Comparison of ENCODE assay signal across 20 cellular contexts in genomic region chr4:158182736-158183135, GRCh38. TPM values are rescaled to one million over a fixed set of nuclear protein-coding genes. Genes with fewer than 3 reads are reported as not detected.
DNase-seq lines count a peak whose midpoint lies in the region; ATAC-seq and TF ChIP-seq lines count a peak whose summit lies in the region.
"Had no signal": no experiment of that assay in that cellular context is flagged by ENCODE, and none has a peak within 500 bp of the region (broad histone marks: within the 10 kb centered on the region; RNA-seq: fewer than 3 reads in every experiment).

No MANE protein-coding gene starts in this region.

- no peak overlapping the region for H3K27ac ChIP-seq in HCT116 (ENCODE audit: low read depth, low read length)
- no peak overlapping the region for H3K27ac ChIP-seq in neural progenitor cell
- H3K27ac ChIP-seq: foreskin keratinocyte, vagina had no signal

- H3K27ac Mint-ChIP-seq in neural progenitor cell (no peak overlapping the region), Caco-2 (ENCODE audit: unreplicated experiment) (no peak overlapping the region)
- H3K27ac Mint-ChIP-seq: activated naive CD8-positive, alpha-beta T cell; activated T-helper 17 cell treated with anti-CD3 and anti-CD28 coated beads, Interleukin-2, amount 50 U/mL, for 72 hours; CD4-positive, CD25-positive, alpha-beta regulatory T cell; progenitor cell of endocrine pancreas; stimulated activated effector memory CD8-positive, alpha-beta T cell treated with anti-CD3 and anti-CD28 coated beads, Interleukin-12 subunit alpha, Interleukin-12 subunit beta, amount 100 ng/mL, for 72 hours; T-helper 1 cell treated with Interleukin-12 subunit alpha and Interleukin-12 subunit beta and Interleukin-4 antibody, amounts not matched to agents 30 μg/mL and 1 μg/mL, for 36 hours had no signal

- H3K4me2 ChIP-seq in HCT116 (ENCODE audit: low read length) = no peak overlapping the region
- H3K4me2 ChIP-seq in neural progenitor cell = no peak overlapping the region

- CTCF ChIA-PET in HCT116 (lab: Charles Lee) (interaction anchor here (0.7 to 1.4 kb wide), 2 partner anchors 9 to 11 kb away, joined by 3 to 4 read pairs; no protein-coding TSS in a partner anchor), Caco-2 (lab: Charles Lee) (interaction anchor here (0.6 kb wide), 1 partner anchor 10 kb away, joined by 3 read pairs; no protein-coding TSS in a partner anchor)

- H3K79me2 ChIP-seq in HCT116 (ENCODE audit: insufficient read depth, low read length) = no peaks in the 10 kb centered on the region
- no peaks in the 10 kb centered on the region for H3K79me2 ChIP-seq in neural progenitor cell (ENCODE audit: low read depth)

- H3K36me3 Mint-ChIP-seq in neural progenitor cell (no peaks in the 10 kb centered on the region), Caco-2 (ENCODE audit: insufficient read depth, unreplicated experiment) (peaks cover 17% of the 10 kb centered on the region)
- H3K36me3 Mint-ChIP-seq: activated naive CD8-positive, alpha-beta T cell; CD4-positive, CD25-positive, alpha-beta regulatory T cell; stimulated activated effector memory CD8-positive, alpha-beta T cell treated with anti-CD3 and anti-CD28 coated beads, Interleukin-12 subunit alpha, Interleukin-12 subunit beta, amount 100 ng/mL, for 72 hours had no signal

- H3K4me1 ChIP-seq in HCT116 (ENCODE audit: control insufficient read depth in 1 of 2, insufficient read depth in 2 of 2, low read length in 2 of 2) = no peaks in the 10 kb centered on the region
- no peaks in the 10 kb centered on the region for H3K4me1 ChIP-seq in neural progenitor cell
- H3K4me1 ChIP-seq in Caco-2 = no peaks in the 10 kb centered on the region
- H3K4me1 ChIP-seq: foreskin keratinocyte, vagina had no signal

- POLR2A ChIA-PET in HCT116 (lab: Charles Lee) = no interaction called here
- POLR2A ChIA-PET in Caco-2 (lab: Charles Lee) = no interaction called here

- H3K9me3 ChIP-seq in HCT116 (ENCODE audit: control insufficient read depth in 1 of 2, insufficient read depth in 1 of 2, low read depth in 1 of 2, low read length in 2 of 2) = no peaks in the 10 kb centered on the region
- H3K9me3 ChIP-seq in neural progenitor cell (ENCODE audit: low read depth) = no peaks in the 10 kb centered on the region
- no peaks in the 10 kb centered on the region for H3K9me3 ChIP-seq in Caco-2
- H3K9me3 ChIP-seq: vagina had no signal

- RAD21 ChIA-PET in HCT116 (lab: Charles Lee; ENCODE audit: low non-redundant PET in 1 of 2, low total read pairs in 2 of 2, uncharacterized antibody in 2 of 2, unreplicated experiment in 2 of 2) = no interaction called here

- no peak overlapping the region for H3K9ac ChIP-seq in HCT116 (ENCODE audit: low read length)
- H3K9ac ChIP-seq in neural progenitor cell = no peak overlapping the region

- no peak for ATAC-seq in HCT116
- ATAC-seq in HG03159 (IDR thresholded peaks at IDR 0.05; ENCODE audit: unreplicated experiment) = no peak
- ATAC-seq: activated T-helper 17 cell treated with anti-CD3 and anti-CD28 coated beads, Interleukin-2, amount 50 U/mL, for 72 hours; foreskin keratinocyte; stimulated activated effector memory CD8-positive, alpha-beta T cell treated with anti-CD3 and anti-CD28 coated beads, Interleukin-12 subunit alpha, Interleukin-12 subunit beta, amount 100 ng/mL, for 72 hours had no signal

- H3K27me3 ChIP-seq in HCT116 (ENCODE audit: insufficient read depth, low read length) (no peaks in the 10 kb centered on the region), neural progenitor cell (no peaks in the 10 kb centered on the region), Caco-2 (replicated peaks; ENCODE audit: control insufficient read depth, insufficient read depth, low read length) (no peaks in the 10 kb centered on the region)
- H3K27me3 ChIP-seq: foreskin keratinocyte, vagina had no signal

- H3K4me3 ChIP-seq in HCT116 (replicated peaks in 1 of 2; ENCODE audit: low read depth in 1 of 2, low read length in 2 of 2) (no peak overlapping the region), neural progenitor cell (no peak overlapping the region), Caco-2 (ENCODE audit: low read depth, low read length) (no peak overlapping the region)
- H3K4me3 ChIP-seq: vagina had no signal

- H3K4me3 Mint-ChIP-seq in neural progenitor cell (no peak overlapping the region), Caco-2 (ENCODE audit: unreplicated experiment) (no peak overlapping the region)
- H3K4me3 Mint-ChIP-seq: activated naive CD8-positive, alpha-beta T cell; activated T-helper 17 cell treated with anti-CD3 and anti-CD28 coated beads, Interleukin-2, amount 50 U/mL, for 72 hours; CD4-positive, CD25-positive, alpha-beta regulatory T cell; nephron; stimulated activated effector memory CD8-positive, alpha-beta T cell treated with anti-CD3 and anti-CD28 coated beads, Interleukin-12 subunit alpha, Interleukin-12 subunit beta, amount 100 ng/mL, for 72 hours; T-helper 1 cell treated with Interleukin-12 subunit alpha and Interleukin-12 subunit beta and Interleukin-4 antibody, amounts not matched to agents 30 μg/mL and 1 μg/mL, for 36 hours had no signal

- TF ChIP-seq POLR2A in HCT116 (IDR thresholded peaks at IDR 0.05; ENCODE audit: borderline replicate concordance, extremely low read depth, insufficient read depth, insufficient read length) = no peak

- H2AFZ ChIP-seq in HCT116 (ENCODE audit: low read depth, low read length, poor library complexity, severe bottlenecking) (peak overlapping the region; percentile 19), neural progenitor cell (replicated peaks) (peak overlapping the region; percentile 86)

- H4K20me1 ChIP-seq in HCT116 (ENCODE audit: insufficient read depth) = no peaks in the 10 kb centered on the region
- no peaks in the 10 kb centered on the region for H4K20me1 ChIP-seq in neural progenitor cell (ENCODE audit: low read depth)

- no peaks in the 10 kb centered on the region for H3K9me2 ChIP-seq in HCT116 (ENCODE audit: insufficient read depth)

- BruUV-seq in HCT116 (replicated peaks; lab: Mats Ljungman, UMichigan) (no TSS peak), Caco-2 (replicated peaks; lab: Mats Ljungman, UMichigan) (no TSS peak)

- no peaks in the 10 kb centered on the region for H3K36me3 ChIP-seq in HCT116 (ENCODE audit: control insufficient read depth in 1 of 2, insufficient read depth in 2 of 2, low read length in 2 of 2)
- H3K36me3 ChIP-seq in neural progenitor cell = no peaks in the 10 kb centered on the region
- no peaks in the 10 kb centered on the region for H3K36me3 ChIP-seq in Caco-2 (ENCODE audit: control insufficient read depth, insufficient read depth, low read length)
- H3K36me3 ChIP-seq: vagina had no signal

- no peak for TF ChIP-seq RAD21 in HCT116 (IDR thresholded peaks at IDR 0.05; ENCODE audit: low read depth)

- TF ChIP-seq CTCF in HCT116 (IDR thresholded peaks at IDR 0.05 in 2 of 3, conservative IDR thresholded peaks at IDR 0.05 in 1 of 3; ENCODE audit: borderline replicate concordance in 1 of 3, insufficient read depth in 1 of 3, low read depth in 2 of 3, low read length in 2 of 3) (no peak), neural progenitor cell (IDR thresholded peaks at IDR 0.05) (no peak), Caco-2 (IDR thresholded peaks at IDR 0.05; ENCODE audit: insufficient read depth in 1 of 2, low read depth in 1 of 2, low read length in 1 of 2, severe bottlenecking in 1 of 2, unreplicated experiment in 1 of 2) (no peak)

- no peaks in the 10 kb centered on the region for H3F3A ChIP-seq in neural progenitor cell (ENCODE audit: low read depth)

- peak; percentile 49 for DNase-seq in Ammon's horn (ENCODE audit: low spot score)
- DNase-seq in HCT116 (ENCODE audit: low read depth, low spot score) = no peak
- DNase-seq in SK-N-DZ (ENCODE audit: low spot score) = peak; percentile 67
- DNase-seq in neural progenitor cell (ENCODE audit: low spot score) = no peak
- no peak for DNase-seq in globus pallidus (ENCODE audit: low spot score)
- DNase-seq in GF-D8 (lab: John Stamatoyannopoulos, UW) = no peak
- no peak for DNase-seq in Caco-2
- DNase-seq: CD4-positive, CD25-positive, alpha-beta regulatory T cell; foreskin keratinocyte; NCI-H1436 treated with DMSO at 0.1 percent for 48 hours; NCI-H2227 treated with DMSO at 0.1 percent for 48 hours; NCI-H748 treated with DMSO at 0.1 percent for 48 hours had no signal

- H3K9me3 Mint-ChIP-seq in neural progenitor cell (no peaks in the 10 kb centered on the region), Caco-2 (ENCODE audit: unreplicated experiment) (no peaks in the 10 kb centered on the region)
- H3K9me3 Mint-ChIP-seq: activated T-helper 17 cell treated with anti-CD3 and anti-CD28 coated beads, Interleukin-2, amount 50 U/mL, for 72 hours; nephron; stimulated activated effector memory CD8-positive, alpha-beta T cell treated with anti-CD3 and anti-CD28 coated beads, Interleukin-12 subunit alpha, Interleukin-12 subunit beta, amount 100 ng/mL, for 72 hours; T-helper 1 cell treated with Interleukin-12 subunit alpha and Interleukin-12 subunit beta and Interleukin-4 antibody, amounts not matched to agents 30 μg/mL and 1 μg/mL, for 36 hours had no signal

- intact Hi-C loops in HCT116 (cut with micrococcal nuclease) (no loop called here), Caco-2 (cut with micrococcal nuclease; ENCODE audit: unreplicated experiment) (no loop called here)

- H3K4me1 Mint-ChIP-seq in neural progenitor cell (no peaks in the 10 kb centered on the region), Caco-2 (ENCODE audit: low read depth, unreplicated experiment) (no peaks in the 10 kb centered on the region)
- H3K4me1 Mint-ChIP-seq: activated T-helper 17 cell treated with anti-CD3 and anti-CD28 coated beads, Interleukin-2, amount 50 U/mL, for 72 hours; CD4-positive, CD25-positive, alpha-beta regulatory T cell; nephron; stimulated activated effector memory CD8-positive, alpha-beta T cell treated with anti-CD3 and anti-CD28 coated beads, Interleukin-12 subunit alpha, Interleukin-12 subunit beta, amount 100 ng/mL, for 72 hours had no signal

- no peaks in the 10 kb centered on the region for H3K27me3 Mint-ChIP-seq in neural progenitor cell (ENCODE audit: insufficient read depth, low read depth)
- no peaks in the 10 kb centered on the region for H3K27me3 Mint-ChIP-seq in Caco-2 (ENCODE audit: insufficient read depth, unreplicated experiment)
- H3K27me3 Mint-ChIP-seq: CD4-positive, CD25-positive, alpha-beta regulatory T cell; progenitor cell of endocrine pancreas had no signal

RNA-seq across cellular contexts. Expression of gene GASK1B, which starts 9.9 kb away (rescaled TPM):
- total RNA-seq in HCT116 (2021; ENCODE audit: unreplicated experiment) = 1.3 TPM
- 0.05 and 0.12 TPM in 2 replicates for polyA plus RNA-seq in HCT116 (2012)
- polyA plus RNA-seq in SK-N-DZ (2014; cell fraction: cytosol; rRNA removed) = 0.14 TPM in 2 replicates
- 0.04 and 0.16 TPM in 2 replicates for polyA plus RNA-seq in SK-N-DZ (2014; cell fraction: nucleus; rRNA removed)
- not detected in 2 replicates for total RNA-seq in neural progenitor cell (ENCODE audit: low replicate concordance)
- total RNA-seq in Caco-2 (2022) = 42.5 and 48.5 TPM in 2 replicates
- total RNA-seq: activated T-helper 17 cell treated with anti-CD3 and anti-CD28 coated beads, Interleukin-2, amount 50 U/mL, for 72 hours; CD4-positive, CD25-positive, alpha-beta regulatory T cell had no signal
- polyA plus RNA-seq: CD4-positive, CD25-positive, alpha-beta regulatory T cell had no signal

RNA-seq across cellular contexts. Expression of gene TMEM144, which starts 27.6 kb away (rescaled TPM):
- total RNA-seq in HCT116 (2021; ENCODE audit: unreplicated experiment) (12.9 TPM), neural progenitor cell (ENCODE audit: low replicate concordance) (2.0 and 4.1 TPM in 2 replicates), Caco-2 (2022) (15.5 and 17.9 TPM in 2 replicates)
- polyA plus RNA-seq in HCT116 (2012) = 8.4 and 8.5 TPM in 2 replicates
- not detected in 2 replicates for polyA plus RNA-seq in SK-N-DZ (2014; cell fraction: cytosol; rRNA removed)
- polyA plus RNA-seq in SK-N-DZ (2014; cell fraction: nucleus; rRNA removed) = 0.29 TPM in 1 of 2 replicates, not detected in the other
- total RNA-seq: CD4-positive, CD25-positive, alpha-beta regulatory T cell had no signal
- polyA plus RNA-seq: CD4-positive, CD25-positive, alpha-beta regulatory T cell had no signal

Comparison
In these comparisons a context has a peak if more than half of its experiments do, and no peak if none do; other contexts are left out.
1. DNase-seq: peak in Ammon's horn (single experiment) and SK-N-DZ (single experiment); none in HCT116 (single experiment), neural progenitor cell (single experiment), globus pallidus (single experiment), GF-D8 (single experiment) and Caco-2 (0 of 2).
2. RNA of gene GASK1B, which starts 9.9 kb away (total RNA-seq): 42.5 to 48.5 TPM in Caco-2; 1.3 TPM in HCT116 (single experiment) and not detected in neural progenitor cell; every median in the first group is over 10 times any median in the second.